21 cellular contexts compared by ENCODE assay signal in the genomic region with DNA sequence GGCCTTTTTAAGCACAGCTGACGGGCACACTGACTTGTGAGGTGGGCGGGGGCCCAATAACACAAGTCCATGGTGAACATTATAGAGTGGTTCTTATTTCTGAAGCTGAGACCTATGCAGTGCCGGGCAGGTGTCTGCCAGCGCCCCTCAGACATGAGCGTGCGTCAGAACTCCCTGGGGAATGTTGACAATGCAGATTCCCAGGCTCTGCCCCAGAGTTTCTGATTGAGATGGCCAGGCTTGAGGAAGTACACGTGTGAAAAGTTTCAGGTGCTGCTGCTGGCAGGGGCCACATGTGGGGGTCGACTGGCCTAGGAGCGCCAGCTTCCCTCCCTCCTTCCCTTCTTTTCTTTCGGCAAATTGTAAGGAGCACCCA.
"Had no signal": no experiment of that assay in that cellular context is flagged by ENCODE, and none has a peak within 500 bp of the region (broad histone marks: within the 10 kb centered on the region; RNA-seq: fewer than 3 reads in every experiment).

No MANE protein-coding gene starts in this region.

- H3K4me3 ChIP-seq: lung, mucosa of descending colon, skin epidermis, suprapubic skin, transverse colon, upper lobe of right lung, uterus had no signal

- H3K36me3 Mint-ChIP-seq: natural killer cell treated with Interleukin-12 subunit alpha and Interleukin-12 subunit beta and Interleukin-15 and Interleukin-18, amount 100 ng/mL, for 72 hours had no signal

- H3K27me3 ChIP-seq: suprapubic skin, transverse colon, upper lobe of right lung, uterus had no signal

- H3K36me3 ChIP-seq: transverse colon, uterus had no signal

- H3K27ac Mint-ChIP-seq: effector memory CD8-positive, alpha-beta T cell; mesothelial cell of epicardium; natural killer cell treated with Interleukin-12 subunit alpha and Interleukin-12 subunit beta and Interleukin-15 and Interleukin-18, amount 100 ng/mL, for 72 hours; progenitor cell of endocrine pancreas had no signal

- H3K4me3 Mint-ChIP-seq: central memory CD8-positive, alpha-beta T cell; effector memory CD8-positive, alpha-beta T cell; memory B cell; mesothelial cell of epicardium; natural killer cell treated with Interleukin-12 subunit alpha and Interleukin-12 subunit beta and Interleukin-15 and Interleukin-18, amount 100 ng/mL, for 72 hours; neural crest cell had no signal

- H3K4me1 Mint-ChIP-seq: central memory CD8-positive, alpha-beta T cell; memory B cell; naive B cell had no signal

- DNase-seq: cortex of kidney; effector memory CD8-positive, alpha-beta T cell; erythroblast; mucosa of descending colon; naive B cell; stimulated activated CD4-positive, alpha-beta T cell treated with anti-CD3 and anti-CD28 coated beads, Interleukin-15, amount 100 ng/mL, for 24 hours; stimulated activated CD4-positive, alpha-beta T cell treated with anti-CD3 and anti-CD28 coated beads, Interleukin-2, amount 100 ng/mL, for 48 hours; stimulated activated naive CD4-positive, alpha-beta T cell treated with Interleukin-2 at 50 U/mL for 16 hours; transverse colon; upper lobe of right lung; uterus had no signal

- H3K9me3 Mint-ChIP-seq: central memory CD8-positive, alpha-beta T cell; effector memory CD8-positive, alpha-beta T cell; memory B cell; mesothelial cell of epicardium; natural killer cell treated with Interleukin-12 subunit alpha and Interleukin-12 subunit beta and Interleukin-15 and Interleukin-18, amount 100 ng/mL, for 72 hours; neural crest cell had no signal

- ATAC-seq: effector memory CD8-positive, alpha-beta T cell had no signal

- H3K4me1 ChIP-seq: parathyroid adenoma, suprapubic skin, transverse colon, upper lobe of right lung, uterus had no signal

- H3K9me3 ChIP-seq: mucosa of descending colon, suprapubic skin, transverse colon, upper lobe of right lung, uterus had no signal

- H3K27ac ChIP-seq: parathyroid adenoma, skin epidermis, suprapubic skin, transverse colon, upper lobe of right lung, uterus had no signal
